28 cellular contexts compared by ENCODE assay signal in genomic region chr3:64299206-64299605, GRCh38.
"Had no signal": no experiment of that assay in that cellular context is flagged by ENCODE, and none has a peak within 500 bp of the region (broad histone marks: within the 10 kb centered on the region; RNA-seq: fewer than 3 reads in every experiment).

No MANE protein-coding gene starts in this region.

- H3K36me3 Mint-ChIP-seq: activated CD8-positive, alpha-beta memory T cell treated with anti-CD3 and anti-CD28 coated beads, Interleukin-2, amount 10 ng/mL, durations not matched to agents 7 days and 5 days; T-cell had no signal

- H3K27ac ChIP-seq: RWPE1, SJCRH30 had no signal

- DNase-seq: activated CD4-positive, alpha-beta T cell treated with anti-CD3 and anti-CD28 coated beads for 48 hours; activated CD4-positive, alpha-beta T cell treated with anti-CD3 and anti-CD28 coated beads, Interleukin-2, amount 50 U/mL, for 4 hours; activated CD4-positive, CD25-positive, alpha-beta regulatory T cell treated with anti-CD3 and anti-CD28 coated beads, Interleukin-2, amount 50 U/mL, for 72 hours; activated CD8-positive, alpha-beta memory T cell treated with anti-CD3 and anti-CD28 coated beads, Interleukin-2, amount 10 ng/mL, durations not matched to agents 7 days and 5 days; activated CD8-positive, alpha-beta T cell treated with anti-CD3 and anti-CD28 coated beads, Interleukin-2, amount 10 ng/mL, durations not matched to agents 7 days and 5 days; activated effector memory CD4-positive, alpha-beta T cell treated with anti-CD3 and anti-CD28 coated beads, Interleukin-2, amount 50 U/mL, for 16 hours; activated naive CD4-positive, alpha-beta T cell treated with Interleukin-2 at 50 U/mL for 16 hours; activated naive CD8-positive, alpha-beta T cell treated with anti-CD3 and anti-CD28 coated beads, Interleukin-2, amount 50 U/mL, for 24 hours; activated T-cell treated with anti-CD3 and anti-CD28 coated beads, Interleukin-2, amount 50 U/mL, for 4 hours; amygdala; Karpas-422; MM.1S; NCI-H1105; NCI-H1436; NCI-H1694 treated with DMSO at 0.1 percent for 48 hours; NCI-H2029 treated with DMSO at 0.1 percent for 48 hours; NCI-H345; NCI-H510A; NCI-H526 treated with DMSO at 0.1 percent for 48 hours; NCI-H82; Right ventricle myocardium superior; SJCRH30; T-cell; T-helper 2 cell; T1000 had no signal

- H3K36me3 ChIP-seq: SJCRH30 had no signal

- FAIRE-seq: K562 had no signal

- H3K27ac Mint-ChIP-seq: activated CD8-positive, alpha-beta memory T cell treated with anti-CD3 and anti-CD28 coated beads, Interleukin-2, amount 10 ng/mL, durations not matched to agents 7 days and 5 days; activated CD8-positive, alpha-beta T cell treated with anti-CD3 and anti-CD28 coated beads, Interleukin-2, amount 10 ng/mL, durations not matched to agents 7 days and 5 days; activated naive CD4-positive, alpha-beta T cell treated with anti-CD3 and anti-CD28 coated beads, Interleukin-2, amount 50 U/mL, for 72 hours; activated naive CD8-positive, alpha-beta T cell treated with anti-CD3 and anti-CD28 coated beads, Interleukin-2, amount 50 U/mL, for 24 hours; T-cell had no signal

- H3K27me3 ChIP-seq: SJCRH30 had no signal

- H3K4me1 ChIP-seq: SJCRH30 had no signal

- ATAC-seq: activated CD8-positive, alpha-beta memory T cell treated with anti-CD3 and anti-CD28 coated beads, Interleukin-2, amount 10 ng/mL, durations not matched to agents 7 days and 5 days; activated CD8-positive, alpha-beta T cell treated with anti-CD3 and anti-CD28 coated beads, Interleukin-2, amount 10 ng/mL, durations not matched to agents 7 days and 5 days; activated naive CD4-positive, alpha-beta T cell treated with anti-CD3 and anti-CD28 coated beads, Interleukin-2, amount 50 U/mL, for 72 hours; activated naive CD8-positive, alpha-beta T cell treated with anti-CD3 and anti-CD28 coated beads, Interleukin-2, amount 50 U/mL, for 24 hours; activated T-cell treated with anti-CD3 and anti-CD28 coated beads, Interleukin-2, amount 50 U/mL, for 4 hours; K562; T-cell had no signal

- H3K27me3 Mint-ChIP-seq: activated CD8-positive, alpha-beta memory T cell treated with anti-CD3 and anti-CD28 coated beads, Interleukin-2, amount 10 ng/mL, durations not matched to agents 7 days and 5 days; activated naive CD8-positive, alpha-beta T cell treated with anti-CD3 and anti-CD28 coated beads, Interleukin-2, amount 50 U/mL, for 24 hours had no signal

- H3K4me3 ChIP-seq: K562, SJCRH30 had no signal

- H3K4me1 Mint-ChIP-seq: activated CD8-positive, alpha-beta memory T cell treated with anti-CD3 and anti-CD28 coated beads, Interleukin-2, amount 10 ng/mL, durations not matched to agents 7 days and 5 days; activated naive CD8-positive, alpha-beta T cell treated with anti-CD3 and anti-CD28 coated beads, Interleukin-2, amount 50 U/mL, for 24 hours; T-cell had no signal

- H3K4me3 Mint-ChIP-seq: activated CD8-positive, alpha-beta memory T cell treated with anti-CD3 and anti-CD28 coated beads, Interleukin-2, amount 10 ng/mL, durations not matched to agents 7 days and 5 days; activated CD8-positive, alpha-beta T cell treated with anti-CD3 and anti-CD28 coated beads, Interleukin-2, amount 10 ng/mL, durations not matched to agents 7 days and 5 days; activated naive CD8-positive, alpha-beta T cell treated with anti-CD3 and anti-CD28 coated beads, Interleukin-2, amount 50 U/mL, for 24 hours; activated T-cell treated with anti-CD3 and anti-CD28 coated beads, Interleukin-2, amount 50 U/mL, for 4 hours; T-cell had no signal

- H3K9me3 ChIP-seq: SJCRH30 had no signal
